In the genomic region with DNA sequence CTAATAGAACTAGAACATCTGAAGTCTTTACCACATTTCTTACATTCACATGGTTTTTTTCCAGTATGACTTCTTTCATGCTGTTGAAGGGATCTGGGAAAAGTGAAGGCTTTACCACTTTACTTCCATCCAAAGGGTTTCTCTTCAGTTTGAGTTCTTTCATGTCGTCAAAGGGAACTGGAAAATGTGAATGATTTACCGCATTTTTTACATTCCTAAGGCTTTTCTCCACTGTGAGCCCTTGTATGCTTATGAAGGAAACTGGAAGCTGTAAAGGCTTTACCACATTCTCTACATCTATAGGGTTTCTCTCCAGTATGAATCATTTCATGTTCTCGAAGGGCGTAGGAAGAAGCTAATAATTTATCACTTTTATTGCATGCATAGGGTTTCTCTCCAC, we compare ENCODE assay signal across 2 cellular contexts.
TF ChIP-seq lines count a peak whose summit lies in the region.

No MANE protein-coding gene starts in this region.

TF ChIP-seq in SK-N-SH treated with all-trans-retinoic acid at 6 μM for 48 hours, 23 proteins besides CTCF, POLR2A, EP300 and RAD21 (continued from another document):
- TF ChIP-seq, protein P1, sequence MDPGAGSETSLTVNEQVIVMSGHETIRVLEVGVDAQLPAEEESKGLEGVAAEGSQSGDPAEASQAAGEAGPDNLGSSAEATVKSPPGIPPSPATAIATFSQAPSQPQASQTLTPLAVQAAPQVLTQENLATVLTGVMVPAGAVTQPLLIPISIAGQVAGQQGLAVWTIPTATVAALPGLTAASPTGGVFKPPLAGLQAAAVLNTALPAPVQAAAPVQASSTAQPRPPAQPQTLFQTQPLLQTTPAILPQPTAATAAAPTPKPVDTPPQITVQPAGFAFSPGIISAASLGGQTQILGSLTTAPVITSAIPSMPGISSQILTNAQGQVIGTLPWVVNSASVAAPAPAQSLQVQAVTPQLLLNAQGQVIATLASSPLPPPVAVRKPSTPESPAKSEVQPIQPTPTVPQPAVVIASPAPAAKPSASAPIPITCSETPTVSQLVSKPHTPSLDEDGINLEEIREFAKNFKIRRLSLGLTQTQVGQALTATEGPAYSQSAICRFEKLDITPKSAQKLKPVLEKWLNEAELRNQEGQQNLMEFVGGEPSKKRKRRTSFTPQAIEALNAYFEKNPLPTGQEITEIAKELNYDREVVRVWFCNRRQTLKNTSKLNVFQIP (CRISPR knock-in tag; IDR thresholded peaks at IDR 0.05; ENCODE audit: borderline replicate concordance, low read depth) = no peak
- TF ChIP-seq ZFP30 (CRISPR knock-in tag; IDR thresholded peaks at IDR 0.05) = no peak
- no peak for TF ChIP-seq ZC3H10 (CRISPR knock-in tag; IDR thresholded peaks at IDR 0.05)
- no peak for TF ChIP-seq ZFP3 (CRISPR knock-in tag; IDR thresholded peaks at IDR 0.05)
- no peak for TF ChIP-seq ESRRG (CRISPR knock-in tag; IDR thresholded peaks at IDR 0.05)
- no peak for TF ChIP-seq BACH2 (CRISPR knock-in tag; IDR thresholded peaks at IDR 0.05; ENCODE audit: borderline replicate concordance)
- TF ChIP-seq ZNF70 (CRISPR knock-in tag; IDR thresholded peaks at IDR 0.05) = no peak
- TF ChIP-seq, protein P2, sequence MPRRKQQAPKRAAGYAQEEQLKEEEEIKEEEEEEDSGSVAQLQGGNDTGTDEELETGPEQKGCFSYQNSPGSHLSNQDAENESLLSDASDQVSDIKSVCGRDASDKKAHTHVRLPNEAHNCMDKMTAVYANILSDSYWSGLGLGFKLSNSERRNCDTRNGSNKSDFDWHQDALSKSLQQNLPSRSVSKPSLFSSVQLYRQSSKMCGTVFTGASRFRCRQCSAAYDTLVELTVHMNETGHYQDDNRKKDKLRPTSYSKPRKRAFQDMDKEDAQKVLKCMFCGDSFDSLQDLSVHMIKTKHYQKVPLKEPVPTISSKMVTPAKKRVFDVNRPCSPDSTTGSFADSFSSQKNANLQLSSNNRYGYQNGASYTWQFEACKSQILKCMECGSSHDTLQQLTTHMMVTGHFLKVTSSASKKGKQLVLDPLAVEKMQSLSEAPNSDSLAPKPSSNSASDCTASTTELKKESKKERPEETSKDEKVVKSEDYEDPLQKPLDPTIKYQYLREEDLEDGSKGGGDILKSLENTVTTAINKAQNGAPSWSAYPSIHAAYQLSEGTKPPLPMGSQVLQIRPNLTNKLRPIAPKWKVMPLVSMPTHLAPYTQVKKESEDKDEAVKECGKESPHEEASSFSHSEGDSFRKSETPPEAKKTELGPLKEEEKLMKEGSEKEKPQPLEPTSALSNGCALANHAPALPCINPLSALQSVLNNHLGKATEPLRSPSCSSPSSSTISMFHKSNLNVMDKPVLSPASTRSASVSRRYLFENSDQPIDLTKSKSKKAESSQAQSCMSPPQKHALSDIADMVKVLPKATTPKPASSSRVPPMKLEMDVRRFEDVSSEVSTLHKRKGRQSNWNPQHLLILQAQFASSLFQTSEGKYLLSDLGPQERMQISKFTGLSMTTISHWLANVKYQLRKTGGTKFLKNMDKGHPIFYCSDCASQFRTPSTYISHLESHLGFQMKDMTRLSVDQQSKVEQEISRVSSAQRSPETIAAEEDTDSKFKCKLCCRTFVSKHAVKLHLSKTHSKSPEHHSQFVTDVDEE (CRISPR knock-in tag; IDR thresholded peaks at IDR 0.05) = no peak
- TF ChIP-seq GLIS3 (CRISPR knock-in tag; IDR thresholded peaks at IDR 0.05) = no peak
- no peak for TF ChIP-seq ZNF565 (CRISPR knock-in tag; conservative IDR thresholded peaks at IDR 0.05; ENCODE audit: low read depth)
- TF ChIP-seq, protein P3, sequence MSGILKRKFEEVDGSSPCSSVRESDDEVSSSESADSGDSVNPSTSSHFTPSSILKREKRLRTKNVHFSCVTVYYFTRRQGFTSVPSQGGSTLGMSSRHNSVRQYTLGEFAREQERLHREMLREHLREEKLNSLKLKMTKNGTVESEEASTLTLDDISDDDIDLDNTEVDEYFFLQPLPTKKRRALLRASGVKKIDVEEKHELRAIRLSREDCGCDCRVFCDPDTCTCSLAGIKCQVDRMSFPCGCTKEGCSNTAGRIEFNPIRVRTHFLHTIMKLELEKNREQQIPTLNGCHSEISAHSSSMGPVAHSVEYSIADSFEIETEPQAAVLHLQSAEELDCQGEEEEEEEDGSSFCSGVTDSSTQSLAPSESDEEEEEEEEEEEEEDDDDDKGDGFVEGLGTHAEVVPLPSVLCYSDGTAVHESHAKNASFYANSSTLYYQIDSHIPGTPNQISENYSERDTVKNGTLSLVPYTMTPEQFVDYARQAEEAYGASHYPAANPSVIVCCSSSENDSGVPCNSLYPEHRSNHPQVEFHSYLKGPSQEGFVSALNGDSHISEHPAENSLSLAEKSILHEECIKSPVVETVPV (CRISPR knock-in tag; IDR thresholded peaks at IDR 0.05) = no peak
- no peak for TF ChIP-seq ARNTL (CRISPR knock-in tag; IDR thresholded peaks at IDR 0.05; ENCODE audit: borderline replicate concordance, low read depth)
- no peak for TF ChIP-seq PPARA (CRISPR knock-in tag; IDR thresholded peaks at IDR 0.05; ENCODE audit: borderline replicate concordance)
TF ChIP-seq in SK-N-SH treated with all-trans-retinoic acid at 6 μM for 48 hours: peak in this region for 0.

TF ChIP-seq in SK-N-SH, 30 proteins besides CTCF, POLR2A, EP300 and RAD21 (continued from another document):
- TF ChIP-seq, protein P4, sequence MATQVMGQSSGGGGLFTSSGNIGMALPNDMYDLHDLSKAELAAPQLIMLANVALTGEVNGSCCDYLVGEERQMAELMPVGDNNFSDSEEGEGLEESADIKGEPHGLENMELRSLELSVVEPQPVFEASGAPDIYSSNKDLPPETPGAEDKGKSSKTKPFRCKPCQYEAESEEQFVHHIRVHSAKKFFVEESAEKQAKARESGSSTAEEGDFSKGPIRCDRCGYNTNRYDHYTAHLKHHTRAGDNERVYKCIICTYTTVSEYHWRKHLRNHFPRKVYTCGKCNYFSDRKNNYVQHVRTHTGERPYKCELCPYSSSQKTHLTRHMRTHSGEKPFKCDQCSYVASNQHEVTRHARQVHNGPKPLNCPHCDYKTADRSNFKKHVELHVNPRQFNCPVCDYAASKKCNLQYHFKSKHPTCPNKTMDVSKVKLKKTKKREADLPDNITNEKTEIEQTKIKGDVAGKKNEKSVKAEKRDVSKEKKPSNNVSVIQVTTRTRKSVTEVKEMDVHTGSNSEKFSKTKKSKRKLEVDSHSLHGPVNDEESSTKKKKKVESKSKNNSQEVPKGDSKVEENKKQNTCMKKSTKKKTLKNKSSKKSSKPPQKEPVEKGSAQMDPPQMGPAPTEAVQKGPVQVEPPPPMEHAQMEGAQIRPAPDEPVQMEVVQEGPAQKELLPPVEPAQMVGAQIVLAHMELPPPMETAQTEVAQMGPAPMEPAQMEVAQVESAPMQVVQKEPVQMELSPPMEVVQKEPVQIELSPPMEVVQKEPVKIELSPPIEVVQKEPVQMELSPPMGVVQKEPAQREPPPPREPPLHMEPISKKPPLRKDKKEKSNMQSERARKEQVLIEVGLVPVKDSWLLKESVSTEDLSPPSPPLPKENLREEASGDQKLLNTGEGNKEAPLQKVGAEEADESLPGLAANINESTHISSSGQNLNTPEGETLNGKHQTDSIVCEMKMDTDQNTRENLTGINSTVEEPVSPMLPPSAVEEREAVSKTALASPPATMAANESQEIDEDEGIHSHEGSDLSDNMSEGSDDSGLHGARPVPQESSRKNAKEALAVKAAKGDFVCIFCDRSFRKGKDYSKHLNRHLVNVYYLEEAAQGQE (IDR thresholded peaks at IDR 0.05; ENCODE audit: low read depth, low read length) = no peak
